ENCODE assay signal across 22 cellular contexts in the genomic region with DNA sequence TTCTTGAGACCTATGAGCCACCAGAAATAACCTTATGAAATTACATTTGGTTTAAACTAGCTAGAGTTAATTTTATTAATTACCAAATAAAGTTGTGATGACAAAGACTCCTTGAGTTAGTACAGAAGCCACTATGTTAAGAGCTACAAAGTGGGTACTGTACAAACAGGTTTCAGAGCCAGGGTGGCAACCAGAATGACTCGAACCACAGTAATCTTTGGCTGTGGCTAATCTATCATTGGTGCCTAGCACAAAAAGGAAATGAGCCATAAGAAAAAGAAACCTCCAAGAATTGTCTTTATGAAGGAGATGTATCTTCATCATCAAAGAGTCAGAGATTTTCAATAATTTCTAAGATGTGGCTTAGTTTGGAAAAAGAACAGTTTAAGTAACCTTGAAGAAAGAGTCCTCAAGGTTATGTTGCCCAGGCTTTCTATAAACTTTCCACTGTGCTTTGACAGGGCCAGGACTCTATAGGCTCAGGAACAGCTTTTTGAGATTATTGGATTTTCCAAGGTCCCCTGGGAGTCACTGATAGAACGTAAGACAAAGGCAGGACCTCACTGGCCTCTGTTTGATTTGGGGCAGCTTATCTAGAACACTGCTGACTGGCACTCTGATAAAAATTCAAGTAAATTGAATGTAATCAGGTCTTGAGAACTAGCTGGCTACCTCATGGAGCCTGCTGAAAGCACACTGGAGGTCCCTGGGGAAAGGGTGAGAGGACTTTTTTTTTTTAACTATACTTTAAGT.
"Had no signal": no experiment of that assay in that cellular context is flagged by ENCODE, and none has a peak within 500 bp of the region (broad histone marks: within the 10 kb centered on the region; RNA-seq: fewer than 3 reads in every experiment).

No MANE protein-coding gene starts in this region.

- H3K4me2 ChIP-seq: neural progenitor cell had no signal

- FAIRE-seq: astrocyte, colon, pancreas had no signal

- H3K27me3 ChIP-seq: esophagus squamous epithelium, neural progenitor cell, pancreas, suprapubic skin had no signal

- H3K9ac ChIP-seq: neural progenitor cell had no signal

- ATAC-seq: activated CD8-positive, alpha-beta memory T cell treated with anti-CD3 and anti-CD28 coated beads, Interleukin-2, amount 10 ng/mL, durations not matched to agents 7 days and 5 days; left colon; lower lobe of right lung; pancreas; SK-N-SH treated with all-trans-retinoic acid at 6 μM for 48 hours; stimulated activated naive CD8-positive, alpha-beta T cell treated with anti-CD3 and anti-CD28 coated beads, Interleukin-15, Interleukin-2, amounts not matched to agents 100 U/mL and 50 U/mL, for 24 hours had no signal

- H3K27ac Mint-ChIP-seq: activated CD4-positive, alpha-beta memory T cell treated with anti-CD3 and anti-CD28 coated beads for 36 hours; activated CD8-positive, alpha-beta memory T cell treated with anti-CD3 and anti-CD28 coated beads, Interleukin-2, amount 10 ng/mL, durations not matched to agents 7 days and 5 days; activated naive CD4-positive, alpha-beta T cell treated with anti-CD3 and anti-CD28 coated beads, Interleukin-2, amount 10 ng/mL, durations not matched to agents 7 days and 5 days; neural progenitor cell had no signal

- H3K4me3 Mint-ChIP-seq: activated CD4-positive, alpha-beta memory T cell treated with anti-CD3 and anti-CD28 coated beads for 36 hours; activated CD8-positive, alpha-beta memory T cell treated with anti-CD3 and anti-CD28 coated beads, Interleukin-2, amount 10 ng/mL, durations not matched to agents 7 days and 5 days; activated naive CD4-positive, alpha-beta T cell treated with anti-CD3 and anti-CD28 coated beads, Interleukin-2, amount 10 ng/mL, durations not matched to agents 7 days and 5 days; neural progenitor cell had no signal

- H3K36me3 Mint-ChIP-seq: activated CD4-positive, alpha-beta memory T cell treated with anti-CD3 and anti-CD28 coated beads for 36 hours; activated CD8-positive, alpha-beta memory T cell treated with anti-CD3 and anti-CD28 coated beads, Interleukin-2, amount 10 ng/mL, durations not matched to agents 7 days and 5 days; activated naive CD4-positive, alpha-beta T cell treated with anti-CD3 and anti-CD28 coated beads, Interleukin-2, amount 10 ng/mL, durations not matched to agents 7 days and 5 days; neural progenitor cell had no signal

- H3K9me3 ChIP-seq: esophagus squamous epithelium, lower lobe of right lung, pancreas, suprapubic skin had no signal

- H3K4me1 ChIP-seq: esophagus squamous epithelium, lower lobe of right lung, neural progenitor cell, pancreas, suprapubic skin had no signal

- H3K36me3 ChIP-seq: esophagus squamous epithelium, lower lobe of right lung, neural progenitor cell, pancreas, suprapubic skin had no signal

- H3K4me1 Mint-ChIP-seq: activated naive CD4-positive, alpha-beta T cell treated with anti-CD3 and anti-CD28 coated beads, Interleukin-2, amount 10 ng/mL, durations not matched to agents 7 days and 5 days; neural progenitor cell had no signal

- H3K4me3 ChIP-seq: esophagus squamous epithelium, lower lobe of right lung, neural progenitor cell, pancreas, suprapubic skin had no signal

- H3K9me3 Mint-ChIP-seq: neural progenitor cell had no signal

- H3K27ac ChIP-seq: esophagus squamous epithelium, lower lobe of right lung, neural progenitor cell, pancreas, suprapubic skin, VCaP had no signal

- DNase-seq: activated CD4-positive, alpha-beta memory T cell treated with anti-CD3 and anti-CD28 coated beads for 36 hours; activated CD8-positive, alpha-beta memory T cell treated with anti-CD3 and anti-CD28 coated beads, Interleukin-2, amount 10 ng/mL, durations not matched to agents 7 days and 5 days; activated naive CD4-positive, alpha-beta T cell treated with anti-CD3 and anti-CD28 coated beads, Interleukin-2, amount 10 ng/mL, durations not matched to agents 7 days and 5 days; activated T-cell treated with anti-CD3 and anti-CD28 coated beads, Interleukin-2, amount 50 U/mL, for 1 hour; esophagus squamous epithelium; foreskin melanocyte; head of caudate nucleus; left colon; lower lobe of right lung; pancreas; retina; stimulated activated CD4-positive, alpha-beta T cell treated with anti-CD3 and anti-CD28 coated beads, Interleukin-4, amount 100 ng/mL, for 24 hours; stimulated activated CD8-positive, alpha-beta memory T cell treated with anti-CD3 and anti-CD28 coated beads, Interleukin-4, amount 100 ng/mL, for 48 hours; stimulated activated naive CD8-positive, alpha-beta T cell treated with anti-CD3 and anti-CD28 coated beads, Interleukin-15, Interleukin-2, amounts not matched to agents 100 U/mL and 50 U/mL, for 24 hours; T-helper 1 cell; trophoblast cell had no signal

- H3K27me3 Mint-ChIP-seq: activated CD4-positive, alpha-beta memory T cell treated with anti-CD3 and anti-CD28 coated beads for 36 hours; activated CD8-positive, alpha-beta memory T cell treated with anti-CD3 and anti-CD28 coated beads, Interleukin-2, amount 10 ng/mL, durations not matched to agents 7 days and 5 days; activated naive CD4-positive, alpha-beta T cell treated with anti-CD3 and anti-CD28 coated beads, Interleukin-2, amount 10 ng/mL, durations not matched to agents 7 days and 5 days had no signal

- H2AFZ ChIP-seq: neural progenitor cell had no signal
